ENCODE assay signal across 17 cellular contexts in the genomic region with DNA sequence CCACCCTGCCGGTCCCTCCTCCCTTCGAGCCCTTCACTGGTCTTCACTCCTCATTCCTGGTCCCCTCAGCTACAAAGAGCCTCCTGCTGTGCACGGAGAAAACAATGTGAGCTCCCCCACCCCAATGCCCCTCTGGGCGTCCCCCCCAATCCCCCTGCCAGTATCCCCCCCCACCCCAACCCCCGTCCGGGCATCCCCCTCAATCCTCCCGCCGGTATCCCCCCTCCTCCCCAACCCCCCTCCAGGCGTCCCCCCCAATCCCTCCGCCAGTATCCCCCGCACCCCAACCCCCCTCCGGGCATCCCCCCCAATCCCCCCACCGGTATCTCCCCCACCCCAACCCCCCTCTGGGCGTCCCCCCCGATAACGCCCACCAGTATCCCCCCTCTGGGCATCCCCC. TPM values are rescaled to one million over a fixed set of nuclear protein-coding genes. Genes with fewer than 3 reads are reported as not detected.
DNase-seq lines count a peak whose midpoint lies in the region; ATAC-seq and TF ChIP-seq lines count a peak whose summit lies in the region.
"Had no signal": no experiment of that assay in that cellular context is flagged by ENCODE, and none has a peak within 500 bp of the region (broad histone marks: within the 10 kb centered on the region; RNA-seq: fewer than 3 reads in every experiment).

No MANE protein-coding gene starts in this region.

- H3K4me1 ChIP-seq in SK-N-SH (ENCODE audit: control insufficient read depth in 1 of 2, insufficient read depth in 2 of 2, low read depth in 1 of 2, low read length in 1 of 2), result no peaks in the 10 kb centered on the region; a peak in 1 of 4 replicates
- H3K4me1 ChIP-seq in right cardiac atrium (ENCODE audit: control insufficient read depth, insufficient read depth, low read length), result no peaks in the 10 kb centered on the region
- no peaks in the 10 kb centered on the region for H3K4me1 ChIP-seq in right atrium auricular region
- H3K4me1 ChIP-seq in osteoblast (ENCODE audit: insufficient read depth, low read length), result no peaks in the 10 kb centered on the region
- H3K4me1 ChIP-seq: A549, Caco-2 had no signal

- TF ChIP-seq CTCF in SK-N-SH (IDR thresholded peaks at IDR 0.05), result no peak
- TF ChIP-seq CTCF in right atrium auricular region (IDR thresholded peaks at IDR 0.05), result no peak
- TF ChIP-seq CTCF in osteoblast (IDR thresholded peaks at IDR 0.05; ENCODE audit: extremely low read depth, low read depth, low read length), result no peak

- CTCF ChIA-PET in SK-N-SH (lab: Yijun Ruan, JAX), result no interaction called here

- H3K27me3 ChIP-seq in SK-N-SH (ENCODE audit: insufficient read depth) (no peaks in the 10 kb centered on the region), right cardiac atrium (ENCODE audit: control insufficient read depth, insufficient read depth) (no peaks in the 10 kb centered on the region), right atrium auricular region (no peaks in the 10 kb centered on the region), osteoblast (ENCODE audit: insufficient read depth, low read length) (no peaks in the 10 kb centered on the region)
- H3K27me3 ChIP-seq: BLaER1 treated with 17β-estradiol and CSF1 and Interleukin-3, amounts not matched to agents 10 nM and 100 nM had no signal

- POLR2A ChIA-PET in SK-N-SH (lab: Yijun Ruan, JAX), result interaction anchor here (0.8 kb wide), 1 partner anchor 20 kb away, joined by 3 read pairs; no protein-coding TSS in a partner anchor

- H3K27ac ChIP-seq in SK-N-SH (ENCODE audit: low read depth in 2 of 2, low read length in 1 of 2), result no peak overlapping the region
- H3K27ac ChIP-seq in right cardiac atrium (ENCODE audit: low read length), result no peak overlapping the region
- H3K27ac ChIP-seq in right atrium auricular region, result no peak overlapping the region
- H3K27ac ChIP-seq in osteoblast (ENCODE audit: low read depth, low read length), result no peak overlapping the region
- H3K27ac ChIP-seq: 22Rv1; A549; BLaER1 treated with 17β-estradiol and CSF1 and Interleukin-3, amounts not matched to agents 10 nM and 100 nM; C4-2B had no signal

- H3K36me3 ChIP-seq in SK-N-SH (replicated peaks in 1 of 2; ENCODE audit: control insufficient read depth in 1 of 2, insufficient read depth in 2 of 2, low read length in 1 of 2) (no peaks in the 10 kb centered on the region), right atrium auricular region (no peaks in the 10 kb centered on the region), osteoblast (ENCODE audit: insufficient read depth, low read length) (no peaks in the 10 kb centered on the region)

- no peaks in the 10 kb centered on the region for H3K9me3 ChIP-seq in SK-N-SH
- H3K9me3 ChIP-seq in right cardiac atrium (ENCODE audit: control insufficient read depth, low read length), result no peaks in the 10 kb centered on the region
- no peaks in the 10 kb centered on the region for H3K9me3 ChIP-seq in right atrium auricular region
- no peaks in the 10 kb centered on the region for H3K9me3 ChIP-seq in osteoblast (ENCODE audit: low read depth, low read length)
- H3K9me3 ChIP-seq: Caco-2 had no signal

- ATAC-seq in SK-N-SH treated with all-trans-retinoic acid at 6 μM for 48 hours (no peak), right cardiac atrium (no peak)
- ATAC-seq: A549; CD8-positive, alpha-beta T cell had no signal

- H2AFZ ChIP-seq in SK-N-SH (ENCODE audit: low read depth), result no peak overlapping the region
- no peak overlapping the region for H2AFZ ChIP-seq in osteoblast (ENCODE audit: low read length)

- no peak overlapping the region for H3K4me3 ChIP-seq in SK-N-SH (ENCODE audit: low read depth in 2 of 2, low read length in 1 of 2)
- H3K4me3 ChIP-seq in right cardiac atrium (ENCODE audit: low read length), result no peak overlapping the region
- no peak overlapping the region for H3K4me3 ChIP-seq in right atrium auricular region
- no peak overlapping the region for H3K4me3 ChIP-seq in osteoblast (ENCODE audit: insufficient read depth, low read length)
- H3K4me3 ChIP-seq: A549; BLaER1 treated with 17β-estradiol and CSF1 and Interleukin-3, amounts not matched to agents 10 nM and 100 nM had no signal

- TF ChIP-seq EP300 in SK-N-SH (IDR thresholded peaks at IDR 0.05; ENCODE audit: borderline replicate concordance in 1 of 2, low read depth in 1 of 2, low read length in 1 of 2), result no peak

- no peaks in the 10 kb centered on the region for H3F3A ChIP-seq in SK-N-SH (replicated peaks; ENCODE audit: insufficient read depth)

- no peak for TF ChIP-seq RAD21 in SK-N-SH (IDR thresholded peaks at IDR 0.05; ENCODE audit: low read length)

- no peaks in the 10 kb centered on the region for H3K79me2 ChIP-seq in SK-N-SH (ENCODE audit: insufficient read depth)
- H3K79me2 ChIP-seq in osteoblast (ENCODE audit: insufficient read depth, low read length), result no peaks in the 10 kb centered on the region

- H4K20me1 ChIP-seq in SK-N-SH (ENCODE audit: insufficient read depth), result no peaks in the 10 kb centered on the region
- no peaks in the 10 kb centered on the region for H4K20me1 ChIP-seq in osteoblast (ENCODE audit: insufficient read depth, low read length)

- WGBS in SK-N-SH (ENCODE audit: low lambda C conversion rate), result 77% methylated on average over 16 of the region's 16 CpGs
- 89% methylated on average over 14 of the region's 16 CpGs for WGBS in right cardiac atrium

- DNase-seq in SK-N-SH, result peak; percentile 32
- DNase-seq in right cardiac atrium, result peak in 2 of 3 donors; percentile 4 to 49
- no peak for DNase-seq in right atrium auricular region (ENCODE audit: low spot score)
- peak; percentile 89 for DNase-seq in osteoblast (ENCODE audit: insufficient read length, low spot score, missing footprints)
- no peak for DNase-seq in RPMI8226
- DNase-seq: AML-193; Calu3; CD4-positive, alpha-beta T cell; CD8-positive, alpha-beta T cell; DMS79 treated with DMSO at 0.1 percent for 48 hours; GF-D8 had no signal

- no peaks in the 10 kb centered on the region for H3K9me2 ChIP-seq in SK-N-SH

- intact Hi-C loops in right cardiac atrium (cut with DNase I), result no loop called here

- H3K9ac ChIP-seq in SK-N-SH, result no peak overlapping the region
- H3K9ac ChIP-seq: BLaER1 treated with 17β-estradiol and CSF1 and Interleukin-3, amounts not matched to agents 10 nM and 100 nM had no signal

- H3K4me2 ChIP-seq in SK-N-SH (no peak overlapping the region), osteoblast (ENCODE audit: insufficient read depth, low read length) (no peak overlapping the region)
- H3K4me2 ChIP-seq: A549; BLaER1 treated with 17β-estradiol and CSF1 and Interleukin-3, amounts not matched to agents 10 nM and 100 nM had no signal

TF ChIP-seq in SK-N-SH, 30 proteins besides CTCF, POLR2A, EP300 and RAD21 (continues in another document):
- TF ChIP-seq RXRA (IDR thresholded peaks at IDR 0.05; ENCODE audit: borderline replicate concordance, low read depth) (no peak), TCF12 (IDR thresholded peaks at IDR 0.05) (no peak), CHD2 (IDR thresholded peaks at IDR 0.05; ENCODE audit: low read length, partially characterized antibody) (no peak), RFX5 (IDR thresholded peaks at IDR 0.05; ENCODE audit: low read length) (no peak), POLR2AphosphoS5 (IDR thresholded peaks at IDR 0.05; ENCODE audit: low read depth, low read length) (no peak)
- TF ChIP-seq, protein P1, sequence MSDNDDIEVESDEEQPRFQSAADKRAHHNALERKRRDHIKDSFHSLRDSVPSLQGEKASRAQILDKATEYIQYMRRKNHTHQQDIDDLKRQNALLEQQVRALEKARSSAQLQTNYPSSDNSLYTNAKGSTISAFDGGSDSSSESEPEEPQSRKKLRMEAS (IDR thresholded peaks at IDR 0.05; ENCODE audit: low read depth), result no peak
- TF ChIP-seq, protein P2, sequence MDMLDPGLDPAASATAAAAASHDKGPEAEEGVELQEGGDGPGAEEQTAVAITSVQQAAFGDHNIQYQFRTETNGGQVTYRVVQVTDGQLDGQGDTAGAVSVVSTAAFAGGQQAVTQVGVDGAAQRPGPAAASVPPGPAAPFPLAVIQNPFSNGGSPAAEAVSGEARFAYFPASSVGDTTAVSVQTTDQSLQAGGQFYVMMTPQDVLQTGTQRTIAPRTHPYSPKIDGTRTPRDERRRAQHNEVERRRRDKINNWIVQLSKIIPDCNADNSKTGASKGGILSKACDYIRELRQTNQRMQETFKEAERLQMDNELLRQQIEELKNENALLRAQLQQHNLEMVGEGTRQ (IDR thresholded peaks at IDR 0.05; ENCODE audit: borderline replicate concordance, low read depth, low read length), result no peak

TF ChIP-seq in SK-N-SH treated with all-trans-retinoic acid at 6 μM for 48 hours, 23 proteins besides CTCF, POLR2A, EP300 and RAD21 (continues in another document):
- TF ChIP-seq, protein P3, sequence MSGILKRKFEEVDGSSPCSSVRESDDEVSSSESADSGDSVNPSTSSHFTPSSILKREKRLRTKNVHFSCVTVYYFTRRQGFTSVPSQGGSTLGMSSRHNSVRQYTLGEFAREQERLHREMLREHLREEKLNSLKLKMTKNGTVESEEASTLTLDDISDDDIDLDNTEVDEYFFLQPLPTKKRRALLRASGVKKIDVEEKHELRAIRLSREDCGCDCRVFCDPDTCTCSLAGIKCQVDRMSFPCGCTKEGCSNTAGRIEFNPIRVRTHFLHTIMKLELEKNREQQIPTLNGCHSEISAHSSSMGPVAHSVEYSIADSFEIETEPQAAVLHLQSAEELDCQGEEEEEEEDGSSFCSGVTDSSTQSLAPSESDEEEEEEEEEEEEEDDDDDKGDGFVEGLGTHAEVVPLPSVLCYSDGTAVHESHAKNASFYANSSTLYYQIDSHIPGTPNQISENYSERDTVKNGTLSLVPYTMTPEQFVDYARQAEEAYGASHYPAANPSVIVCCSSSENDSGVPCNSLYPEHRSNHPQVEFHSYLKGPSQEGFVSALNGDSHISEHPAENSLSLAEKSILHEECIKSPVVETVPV (CRISPR knock-in tag; IDR thresholded peaks at IDR 0.05), result no peak

RNA-seq across cellular contexts. Expression of a gene that starts 42.8 kb away (rescaled TPM):
- polyA plus RNA-seq in SK-N-SH (2012; rRNA removed), result 11.5 and 14.2 TPM in 2 replicates
- polyA plus RNA-seq in SK-N-SH (2012; cell fraction: cytosol; rRNA removed), result 5.2 and 7.4 TPM in 2 replicates
- 50.1 and 63.9 TPM in 2 replicates for polyA plus RNA-seq in SK-N-SH (2012; cell fraction: nucleus; rRNA removed)
- total RNA-seq in right cardiac atrium, result 10 to 100 TPM in 2 of 4 donors, 1 to 10 TPM in 2; 7.9 to 13.4 (median 11.1) TPM
- 14.6 TPM for polyA plus RNA-seq in right cardiac atrium
- total RNA-seq in right atrium auricular region, result 1 to 10 TPM; 5.9 to 6.0 TPM
- total RNA-seq in osteoblast, result 7.6 and 10.0 TPM in 2 replicates

RNA-seq across cellular contexts. Expression of a gene that starts 43.0 kb away (rescaled TPM):
- 0.39 and 0.67 TPM in 2 replicates for polyA plus RNA-seq in SK-N-SH (2012; rRNA removed)
- 0.12 and 0.22 TPM in 2 replicates for polyA plus RNA-seq in SK-N-SH (2012; cell fraction: cytosol; rRNA removed)
- polyA plus RNA-seq in SK-N-SH (2012; cell fraction: nucleus; rRNA removed), result 5.1 and 9.4 TPM in 2 replicates
- total RNA-seq in right cardiac atrium, result 1 to 10 TPM; 3.1 to 7.5 (median 4.5) TPM
- polyA plus RNA-seq in right cardiac atrium, result 4.3 TPM
- total RNA-seq in right atrium auricular region, result 1 to 10 TPM in 1 of 2 donors, under 1 TPM in 1; 0.94 to 3.4 TPM
- total RNA-seq in osteoblast, result 0.36 and 0.88 TPM in 2 replicates

Comparison
In these comparisons a context has a peak if more than half of its experiments do, and no peak if none do; other contexts are left out.
1. DNase-seq: peak in SK-N-SH (single experiment), right cardiac atrium (2 of 3) and osteoblast (single experiment); none in right atrium auricular region (single experiment) and RPMI8226 (single experiment).